ENCODE assay signal across 8 cellular contexts in the genomic region with DNA sequence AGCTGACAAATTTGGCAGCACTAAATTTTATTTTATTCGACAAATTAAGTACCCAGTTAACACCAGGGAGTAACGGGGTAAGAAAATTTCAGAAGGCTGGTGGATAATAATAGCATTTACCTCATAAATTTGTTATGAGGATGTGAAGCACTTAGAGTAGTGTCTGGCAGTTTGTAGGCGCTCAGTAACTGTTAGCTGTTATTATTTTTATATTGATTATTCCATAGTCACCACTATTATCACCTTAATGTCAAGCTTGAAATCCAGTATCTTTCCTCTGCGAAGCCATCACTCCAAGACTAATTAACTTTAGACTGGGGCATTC. TPM values are rescaled to one million over a fixed set of nuclear protein-coding genes. Genes with fewer than 3 reads are reported as not detected.
DNase-seq lines count a peak whose midpoint lies in the region; ATAC-seq and TF ChIP-seq lines count a peak whose summit lies in the region.

No MANE protein-coding gene starts in this region.

- no peaks in the 10 kb centered on the region for H3K36me3 ChIP-seq in Karpas-422 (ENCODE audit: insufficient read depth, low read length)
- H3K36me3 ChIP-seq in neural cell (ENCODE audit: insufficient read depth, low read length) = no peaks in the 10 kb centered on the region

- peak overlapping the region; percentile 93 to 95 for H3K4me3 Mint-ChIP-seq in effector memory CD8-positive, alpha-beta T cell

- peak overlapping the region; percentile 91 for H3K4me3 ChIP-seq in Karpas-422 (ENCODE audit: low read length)
- peak overlapping the region; percentile 85 for H3K4me3 ChIP-seq in neural cell (ENCODE audit: low read length)

- H3K36me3 Mint-ChIP-seq in effector memory CD8-positive, alpha-beta T cell (ENCODE audit: insufficient read depth) = peaks cover 3% of the 10 kb centered on the region

- H3K9ac ChIP-seq in Karpas-422 (ENCODE audit: low read length) = peak overlapping the region; percentile 80
- H3K9ac ChIP-seq in neural cell (ENCODE audit: low read length) = peak overlapping the region; percentile 69

- H3K4me2 ChIP-seq in Karpas-422 (ENCODE audit: low read depth, low read length, poor library complexity, severe bottlenecking) (peak overlapping the region; percentile 85), neural cell (ENCODE audit: low read length) (peak overlapping the region; percentile 67)

- no peak for DNase-seq in Karpas-422
- no peak for DNase-seq in effector memory CD8-positive, alpha-beta T cell
- DNase-seq in posterior vena cava (ENCODE audit: low spot score) = no peak
- no peak for DNase-seq in DMS153 (lab: John Stamatoyannopoulos, UW)
- DNase-seq in D341Med (ENCODE audit: low spot score) = no peak

- H3K9me2 ChIP-seq in Karpas-422 (replicated peaks; ENCODE audit: insufficient read depth, low read length) (no peaks in the 10 kb centered on the region), neural cell (ENCODE audit: insufficient read depth, low read length) (no peaks in the 10 kb centered on the region)

- H4K20me1 ChIP-seq in Karpas-422 (ENCODE audit: insufficient read depth, low read depth, low read length) = peaks cover 8% of the 10 kb centered on the region; the same call in 1 of the 2 replicates
- H4K20me1 ChIP-seq in neural cell (ENCODE audit: insufficient read depth) = no peaks in the 10 kb centered on the region

- TF ChIP-seq CTCF in neural cell (IDR thresholded peaks at IDR 0.05; ENCODE audit: poor library complexity, severe bottlenecking) = no peak

- TF ChIP-seq EP300 in neural cell (conservative IDR thresholded peaks at IDR 0.05; ENCODE audit: poor library complexity, severe bottlenecking) = no peak

- ATAC-seq in GM21390 (IDR thresholded peaks at IDR 0.05; ENCODE audit: unreplicated experiment) (peak; percentile 12), HG02759 (IDR thresholded peaks at IDR 0.05; ENCODE audit: unreplicated experiment) (no peak)
- ATAC-seq in effector memory CD8-positive, alpha-beta T cell (replicated peaks) = peak; percentile 4

- H3K4me1 Mint-ChIP-seq in effector memory CD8-positive, alpha-beta T cell (ENCODE audit: low read depth in 2 of 2) = peaks cover 21 to 33% of the 10 kb centered on the region in 2 donors

- H3K27ac Mint-ChIP-seq in effector memory CD8-positive, alpha-beta T cell = peak overlapping the region; percentile 92

- H3K79me2 ChIP-seq in Karpas-422 (ENCODE audit: low read length) (peaks cover 41% of the 10 kb centered on the region), neural cell (replicated peaks; ENCODE audit: insufficient read depth, low read length) (peaks cover 38% of the 10 kb centered on the region)

- TF ChIP-seq RAD21 in neural cell (conservative IDR thresholded peaks at IDR 0.05) = no peak

- H2AFZ ChIP-seq in Karpas-422 (ENCODE audit: low read length) = peak overlapping the region; percentile 93
- peak overlapping the region; percentile 84 for H2AFZ ChIP-seq in neural cell (ENCODE audit: low read depth, low read length)

- H3K27me3 Mint-ChIP-seq in effector memory CD8-positive, alpha-beta T cell = no peaks in the 10 kb centered on the region

- intact Hi-C loops in posterior vena cava (cut with DNase I) = no loop called here

- H3K27me3 ChIP-seq in Karpas-422 (ENCODE audit: low read length) (no peaks in the 10 kb centered on the region), neural cell (ENCODE audit: insufficient read depth, low read depth, low read length) (no peaks in the 10 kb centered on the region)

- H3K9me3 Mint-ChIP-seq in effector memory CD8-positive, alpha-beta T cell = no peaks in the 10 kb centered on the region

- H3K9me3 ChIP-seq in Karpas-422 (ENCODE audit: low read length) (no peaks in the 10 kb centered on the region), neural cell (ENCODE audit: low read length) (no peaks in the 10 kb centered on the region)

- no peaks in the 10 kb centered on the region for H3F3A ChIP-seq in neural cell (ENCODE audit: insufficient read depth, low read length, poor library complexity, severe bottlenecking)

- H3K4me1 ChIP-seq in Karpas-422 (ENCODE audit: low read length) = peaks cover 28% of the 10 kb centered on the region

- H3K27ac ChIP-seq in Karpas-422 (ENCODE audit: low read length) = no peak overlapping the region
- peak overlapping the region; percentile 61 for H3K27ac ChIP-seq in neural cell (ENCODE audit: low read length)

TF ChIP-seq in neural cell, 6 proteins besides CTCF, POLR2A, EP300 and RAD21:
- TF ChIP-seq TAF1 (IDR thresholded peaks at IDR 0.05; ENCODE audit: low read depth) (no peak), EZH2 (IDR thresholded peaks at IDR 0.05; ENCODE audit: borderline replicate concordance, insufficient read depth, low read length, poor library complexity, severe bottlenecking) (no peak), MXI1 (conservative IDR thresholded peaks at IDR 0.05; ENCODE audit: poor library complexity, severe bottlenecking) (no peak), SMC3 (conservative IDR thresholded peaks at IDR 0.05; ENCODE audit: poor library complexity) (no peak), POLR2AphosphoS5 (IDR thresholded peaks at IDR 0.05) (no peak)
- TF ChIP-seq, protein P1, sequence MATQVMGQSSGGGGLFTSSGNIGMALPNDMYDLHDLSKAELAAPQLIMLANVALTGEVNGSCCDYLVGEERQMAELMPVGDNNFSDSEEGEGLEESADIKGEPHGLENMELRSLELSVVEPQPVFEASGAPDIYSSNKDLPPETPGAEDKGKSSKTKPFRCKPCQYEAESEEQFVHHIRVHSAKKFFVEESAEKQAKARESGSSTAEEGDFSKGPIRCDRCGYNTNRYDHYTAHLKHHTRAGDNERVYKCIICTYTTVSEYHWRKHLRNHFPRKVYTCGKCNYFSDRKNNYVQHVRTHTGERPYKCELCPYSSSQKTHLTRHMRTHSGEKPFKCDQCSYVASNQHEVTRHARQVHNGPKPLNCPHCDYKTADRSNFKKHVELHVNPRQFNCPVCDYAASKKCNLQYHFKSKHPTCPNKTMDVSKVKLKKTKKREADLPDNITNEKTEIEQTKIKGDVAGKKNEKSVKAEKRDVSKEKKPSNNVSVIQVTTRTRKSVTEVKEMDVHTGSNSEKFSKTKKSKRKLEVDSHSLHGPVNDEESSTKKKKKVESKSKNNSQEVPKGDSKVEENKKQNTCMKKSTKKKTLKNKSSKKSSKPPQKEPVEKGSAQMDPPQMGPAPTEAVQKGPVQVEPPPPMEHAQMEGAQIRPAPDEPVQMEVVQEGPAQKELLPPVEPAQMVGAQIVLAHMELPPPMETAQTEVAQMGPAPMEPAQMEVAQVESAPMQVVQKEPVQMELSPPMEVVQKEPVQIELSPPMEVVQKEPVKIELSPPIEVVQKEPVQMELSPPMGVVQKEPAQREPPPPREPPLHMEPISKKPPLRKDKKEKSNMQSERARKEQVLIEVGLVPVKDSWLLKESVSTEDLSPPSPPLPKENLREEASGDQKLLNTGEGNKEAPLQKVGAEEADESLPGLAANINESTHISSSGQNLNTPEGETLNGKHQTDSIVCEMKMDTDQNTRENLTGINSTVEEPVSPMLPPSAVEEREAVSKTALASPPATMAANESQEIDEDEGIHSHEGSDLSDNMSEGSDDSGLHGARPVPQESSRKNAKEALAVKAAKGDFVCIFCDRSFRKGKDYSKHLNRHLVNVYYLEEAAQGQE (IDR thresholded peaks at IDR 0.05; ENCODE audit: borderline replicate concordance) = no peak

RNA-seq across cellular contexts. Expression of a gene that starts 0.6 kb away (rescaled TPM):
- 60.2 TPM in 2 replicates for total RNA-seq in Karpas-422 (2014; rRNA removed; shearing (Covaris generic); ENCODE audit: low replicate concordance)
- 141 and 157 TPM in 2 replicates for polyA plus RNA-seq in neural cell
- 74.3 and 95.0 TPM in 2 replicates for polyA minus RNA-seq in neural cell
- total RNA-seq in posterior vena cava = 10 to 100 TPM; 29.0 to 29.6 TPM

RNA-seq across cellular contexts. Expression of a gene that starts 28.6 kb away (rescaled TPM):
- total RNA-seq in Karpas-422 (2014; rRNA removed; shearing (Covaris generic); ENCODE audit: low replicate concordance) = not detected in 2 replicates
- polyA plus RNA-seq in neural cell = 12.4 and 17.0 TPM in 2 replicates
- 6.8 and 7.5 TPM in 2 replicates for polyA minus RNA-seq in neural cell
- total RNA-seq in posterior vena cava = 10 to 100 TPM; 54.2 to 63.0 TPM

Comparison
In these comparisons a context has a peak if more than half of its experiments do, and no peak if none do; other contexts are left out.
1. RNA of a gene that starts 28.6 kb away (total RNA-seq): 54.2 to 63.0 TPM in posterior vena cava; not detected in Karpas-422; every median in the first group is over 10 times any median in the second.